ENCODE assay signal across 8 cellular contexts in the genomic region with DNA sequence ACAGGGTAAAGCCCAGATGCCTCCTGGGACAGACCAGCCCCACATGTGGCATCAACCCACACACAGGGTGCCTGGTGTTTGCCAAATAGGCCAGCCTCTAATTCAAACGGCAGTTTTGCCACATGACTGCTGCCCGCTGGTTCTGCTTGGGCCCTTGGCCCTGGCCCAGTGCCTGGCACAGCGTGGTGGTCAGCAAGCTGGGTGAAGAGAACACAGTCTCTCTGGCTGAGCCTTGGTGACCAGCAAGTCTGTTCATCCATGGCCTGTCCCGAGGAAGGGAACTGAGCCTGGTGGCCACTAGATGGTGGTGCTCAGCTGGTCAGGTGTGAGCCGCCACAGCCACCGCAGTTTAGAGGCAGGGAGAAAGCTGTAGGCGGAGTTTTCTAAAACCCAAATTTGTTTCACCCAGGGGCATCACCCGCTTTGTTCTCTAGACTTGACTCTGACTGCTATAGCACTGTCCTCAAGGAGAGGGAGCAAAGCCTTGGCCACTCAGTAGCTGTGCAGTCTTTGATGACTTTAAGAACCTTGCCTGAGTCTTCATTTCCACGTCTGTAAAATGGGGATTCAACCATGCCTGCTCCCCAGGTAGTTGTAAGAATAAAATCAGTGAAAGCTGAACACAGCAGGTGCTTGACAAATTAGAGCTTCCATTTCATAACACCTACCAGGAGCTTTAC. TPM values are rescaled to one million over a fixed set of nuclear protein-coding genes. Genes with fewer than 3 reads are reported as not detected.
DNase-seq lines count a peak whose midpoint lies in the region; ATAC-seq and TF ChIP-seq lines count a peak whose summit lies in the region.

No MANE protein-coding gene starts in this region.

- POLR2A ChIA-PET in AG04450 (lab: Yijun Ruan, JAX), result interaction anchor here (0.8 to 1.5 kb wide), 4 partner anchors 10 to 228 kb away, joined by 3 to 7 read pairs (median 4); partner anchors contain the start of gene HEXIM1

- H2AFZ ChIP-seq in OCI-LY1 (ENCODE audit: low read length), result no peak overlapping the region

- peak; percentile 87 for TF ChIP-seq CTCF in AG04450 (IDR thresholded peaks at IDR 0.05; ENCODE audit: low read depth, low read length)
- TF ChIP-seq CTCF in OCI-LY1 (IDR thresholded peaks at IDR 0.05; ENCODE audit: low read length), result peak; percentile 87

- H3K4me1 ChIP-seq in OCI-LY1 (ENCODE audit: insufficient read depth, low read length, severe bottlenecking), result peaks cover 14% of the 10 kb centered on the region

- H3K4me1 Mint-ChIP-seq in stimulated activated naive B cell treated with anti-CD40 and anti-IgM and Interleukin-4, amounts not matched to agents 10 μg/mL and 1 μg/mL and 100 μg/mL, for 72 hours, result peaks cover 16 to 17% of the 10 kb centered on the region in 2 donors

- no peaks in the 10 kb centered on the region; the same call in 1 of the 2 replicates for H3K9me3 ChIP-seq in AG04450 (ENCODE audit: control insufficient read depth, insufficient read depth, low read length)
- no peaks in the 10 kb centered on the region for H3K9me3 ChIP-seq in OCI-LY1 (ENCODE audit: low read length)

- CTCF ChIA-PET in AG04450 (lab: Charles Lee), result interaction anchor here (0.5 to 8.7 kb wide), 35 partner anchors 10 to 215 kb away, joined by 3 to 244 read pairs (median 5); partner anchors contain the start of genes ACBD4 and EFTUD2

- no peaks in the 10 kb centered on the region for H3K9me3 Mint-ChIP-seq in stimulated activated naive B cell treated with anti-CD40 and anti-IgM and Interleukin-4, amounts not matched to agents 10 μg/mL and 1 μg/mL and 100 μg/mL, for 72 hours

- peaks cover 20 to 47% of the 10 kb centered on the region in 2 donors for H3K27me3 Mint-ChIP-seq in stimulated activated naive B cell treated with anti-CD40 and anti-IgM and Interleukin-4, amounts not matched to agents 10 μg/mL and 1 μg/mL and 100 μg/mL, for 72 hours

- no peaks in the 10 kb centered on the region for H3K36me3 ChIP-seq in OCI-LY1 (ENCODE audit: insufficient read depth, low read length)

- peak overlapping the region; percentile 17 for H3K27ac Mint-ChIP-seq in stimulated activated naive B cell treated with anti-CD40 and anti-IgM and Interleukin-4, amounts not matched to agents 10 μg/mL and 1 μg/mL and 100 μg/mL, for 72 hours

- H3K9ac ChIP-seq in OCI-LY1 (ENCODE audit: low read length), result no peak overlapping the region; the same call in 1 of the 2 replicates

- no peaks in the 10 kb centered on the region for H4K20me1 ChIP-seq in OCI-LY1 (ENCODE audit: insufficient read depth, low read length)

- TF ChIP-seq POLR2A in GM18505 (IDR thresholded peaks at IDR 0.05; ENCODE audit: borderline replicate concordance, extremely low read depth, insufficient read depth, insufficient read length), result peak; percentile 24

- DNase-seq in AG04450 (ENCODE audit: low read depth, low spot score) (peak; percentile 55), HK-2 (ENCODE audit: unreplicated experiment) (peak; percentile 74), activated T-cell treated with anti-CD3 and anti-CD28 coated beads for 1 hour (ENCODE audit: low read depth) (peak; percentile 41), myocyte (ENCODE audit: low read depth) (peak; percentile 87)
- peak; percentile 72 for DNase-seq in stimulated activated naive B cell treated with anti-CD40 and anti-IgM and Interleukin-4, amounts not matched to agents 10 μg/mL and 1 μg/mL and 100 μg/mL, for 72 hours

- peak overlapping the region in 1 of 2 donors; percentile 26 for H3K4me3 Mint-ChIP-seq in stimulated activated naive B cell treated with anti-CD40 and anti-IgM and Interleukin-4, amounts not matched to agents 10 μg/mL and 1 μg/mL and 100 μg/mL, for 72 hours

- H3K27me3 ChIP-seq in AG04450 (ENCODE audit: control insufficient read depth, insufficient read depth, low read length), result no peaks in the 10 kb centered on the region
- H3K27me3 ChIP-seq in OCI-LY1 (ENCODE audit: insufficient read depth, low read length), result no peaks in the 10 kb centered on the region

- H3F3A ChIP-seq in OCI-LY1 (ENCODE audit: insufficient read depth, low read length), result no peaks in the 10 kb centered on the region

- peak overlapping the region; percentile 25; the same call in 1 of the 2 replicates for H3K4me2 ChIP-seq in OCI-LY1 (ENCODE audit: low read length)

- ATAC-seq in GM18505 (IDR thresholded peaks at IDR 0.05; ENCODE audit: unreplicated experiment) (no peak), esophagus mucosa (peak; percentile 81)
- ATAC-seq in stimulated activated naive B cell treated with anti-CD40 and anti-IgM and Interleukin-4, amounts not matched to agents 10 μg/mL and 1 μg/mL and 100 μg/mL, for 72 hours (replicated peaks), result peak; percentile 92

- no peaks in the 10 kb centered on the region for H3K79me2 ChIP-seq in OCI-LY1 (ENCODE audit: insufficient read depth, low read length)

- no peaks in the 10 kb centered on the region for H3K36me3 Mint-ChIP-seq in stimulated activated naive B cell treated with anti-CD40 and anti-IgM and Interleukin-4, amounts not matched to agents 10 μg/mL and 1 μg/mL and 100 μg/mL, for 72 hours

- no peaks in the 10 kb centered on the region for H3K9me2 ChIP-seq in OCI-LY1 (ENCODE audit: low read depth, low read length)

- H3K27ac ChIP-seq in AG04450 (ENCODE audit: low read depth, low read length) (no peak overlapping the region), OCI-LY1 (ENCODE audit: low read depth, low read length, poor library complexity, severe bottlenecking) (no peak overlapping the region)

- H3K4me3 ChIP-seq in AG04450 (ENCODE audit: low read depth, low read length) (no peak overlapping the region), OCI-LY1 (ENCODE audit: low read depth, low read length, poor library complexity, severe bottlenecking) (no peak overlapping the region)

RNA-seq across cellular contexts. Expression of gene GFAP, which starts 4.7 kb away (rescaled TPM):
- polyA plus RNA-seq in AG04450 (2011; rRNA removed), result 0.40 and 0.46 TPM in 2 replicates
- 0.61 TPM in 1 of 2 replicates, not detected in the other for polyA minus RNA-seq in AG04450 (2011; rRNA and poly(A)+ RNA removed)
- not detected for total RNA-seq in esophagus mucosa
- total RNA-seq in myocyte, result 0.68 and 2.3 TPM in 2 replicates
- 0.20 TPM for polyA plus RNA-seq in myocyte (2012)

RNA-seq across cellular contexts. Expression of gene EFTUD2, which starts 20.8 kb away (rescaled TPM):
- polyA plus RNA-seq in AG04450 (2011; rRNA removed), result 123 and 147 TPM in 2 replicates
- polyA minus RNA-seq in AG04450 (2011; rRNA and poly(A)+ RNA removed), result 175 and 196 TPM in 2 replicates
- total RNA-seq in esophagus mucosa (92.3 TPM), myocyte (111 and 114 TPM in 2 replicates)
- polyA plus RNA-seq in myocyte (2012), result 98.9 TPM

RNA-seq across cellular contexts. Expression of gene KIF18B, which starts 27.5 kb away (rescaled TPM):
- 2.4 and 2.6 TPM in 2 replicates for polyA plus RNA-seq in AG04450 (2011; rRNA removed)
- 9.5 and 13.3 TPM in 2 replicates for polyA minus RNA-seq in AG04450 (2011; rRNA and poly(A)+ RNA removed)
- total RNA-seq in esophagus mucosa (10.4 TPM), myocyte (0.03 TPM in 1 of 2 replicates, not detected in the other)
- polyA plus RNA-seq in myocyte (2012), result 0.09 TPM

RNA-seq across cellular contexts. Expression of gene C1QL1, which starts 48.1 kb away (rescaled TPM):
- 1.9 and 2.2 TPM in 2 replicates for polyA plus RNA-seq in AG04450 (2011; rRNA removed)
- 1.1 and 1.8 TPM in 2 replicates for polyA minus RNA-seq in AG04450 (2011; rRNA and poly(A)+ RNA removed)
- total RNA-seq in esophagus mucosa (0.12 TPM), myocyte (0.11 TPM in 1 of 2 replicates, not detected in the other)
- 0.84 TPM for polyA plus RNA-seq in myocyte (2012)

Comparison
In these comparisons a context has a peak if more than half of its experiments do, and no peak if none do; other contexts are left out.
1. RNA of gene KIF18B, which starts 27.5 kb away (total RNA-seq): 10.4 TPM in esophagus mucosa (single experiment); 0.03 TPM in myocyte; every median in the first group is over 10 times any median in the second.
2. Peak in every context shown above with its lines, with median percentiles within 50 percentile points of each other: DNase-seq.